In the genomic region with DNA sequence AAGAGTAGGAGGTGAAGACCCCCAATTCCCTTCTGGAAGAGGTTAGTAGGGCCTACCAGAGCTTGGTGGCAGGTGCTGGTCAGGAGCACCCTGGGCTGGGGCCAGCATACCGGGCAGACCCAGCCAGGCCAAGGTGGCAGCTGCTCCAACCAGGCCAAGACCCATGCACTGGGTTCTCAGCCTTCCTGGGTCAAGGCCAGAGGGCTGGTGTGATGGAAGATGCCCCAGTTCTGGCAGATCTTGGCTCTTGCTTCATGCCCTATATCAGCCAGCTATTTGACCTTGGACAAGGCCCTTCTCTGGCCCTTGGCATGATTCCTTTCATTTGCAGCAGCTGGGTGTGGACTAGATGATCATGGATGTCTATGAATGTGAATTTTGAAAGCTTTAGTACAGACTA, we compare ENCODE assay signal across 18 cellular contexts. TPM values are rescaled to one million over a fixed set of nuclear protein-coding genes. Genes with fewer than 3 reads are reported as not detected.
A peak's percentile ranks its signal among the peaks of the same experiment; 100 is the strongest.
DNase-seq lines count a peak whose midpoint lies in the region; ATAC-seq and TF ChIP-seq lines count a peak whose summit lies in the region.
"Had no signal": no experiment of that assay in that cellular context is flagged by ENCODE, and none has a peak within 500 bp of the region (broad histone marks: within the 10 kb centered on the region; RNA-seq: fewer than 3 reads in every experiment).

No MANE protein-coding gene starts in this region.

- BruUV-seq in PC-9 (replicated peaks; lab: Mats Ljungman, UMichigan), result no TSS peak

- peaks cover 6% of the 10 kb centered on the region for H3K79me2 ChIP-seq in PC-9 (ENCODE audit: low read depth)

- H3K4me2 ChIP-seq in PC-9, result 0 out of 2 replicates have a peak overlapping the region, but pooled peaks have one; percentile 11
- H3K4me2 ChIP-seq: KMS-11, SK-N-SH had no signal

- intact Hi-C loops in PC-9 (cut with micrococcal nuclease; ENCODE audit: unreplicated experiment) (no loop called here), dorsolateral prefrontal cortex (cut with DNase I) (loop anchor here in 1 of 2 donors (10.0 kb wide), 1 partner anchor 66 kb away; no protein-coding TSS in a partner anchor), right cardiac atrium (cut with DNase I) (no loop called here), upper lobe of right lung (cut with DNase I) (no loop called here)

- H2AFZ ChIP-seq in PC-9, result no peak overlapping the region

- H3F3A ChIP-seq in PC-9 (ENCODE audit: insufficient read depth, low read depth), result no peaks in the 10 kb centered on the region

- WGBS in right cardiac atrium, result 81% methylated on average over 1 of the region's 1 CpG

- no peaks in the 10 kb centered on the region for H3K27me3 ChIP-seq in PC-9 (ENCODE audit: insufficient read depth, low read depth)
- H3K27me3 ChIP-seq in dorsolateral prefrontal cortex, result no peaks in the 10 kb centered on the region
- no peaks in the 10 kb centered on the region for H3K27me3 ChIP-seq in right cardiac atrium (ENCODE audit: control insufficient read depth, insufficient read depth)
- no peaks in the 10 kb centered on the region for H3K27me3 ChIP-seq in upper lobe of right lung

- peaks cover 16% of the 10 kb centered on the region; the same call in 1 of the 2 replicates for H3K36me3 ChIP-seq in PC-9 (ENCODE audit: low read depth)
- no peaks in the 10 kb centered on the region for H3K36me3 ChIP-seq in upper lobe of right lung

- no peak for TF ChIP-seq CTCF in PC-9 (conservative IDR thresholded peaks at IDR 0.05)
- TF ChIP-seq CTCF in dorsolateral prefrontal cortex (IDR thresholded peaks at IDR 0.05 in 54 of 56, conservative IDR thresholded peaks at IDR 0.05 in 2 of 56; ENCODE audit: low read depth in 1 of 56, partially characterized antibody in 56 of 56), result no peak
- TF ChIP-seq CTCF in upper lobe of right lung (IDR thresholded peaks at IDR 0.05), result no peak

- H3K9me3 ChIP-seq in PC-9 (ENCODE audit: insufficient read depth, low read depth) (peaks cover 4% of the 10 kb centered on the region; the same call in 1 of the 2 replicates), right cardiac atrium (ENCODE audit: control insufficient read depth, low read length) (no peaks in the 10 kb centered on the region), upper lobe of right lung (no peaks in the 10 kb centered on the region)
- H3K9me3 ChIP-seq: SK-N-SH had no signal

- DNase-seq in PC-9 (no peak), dorsolateral prefrontal cortex (peak in 1 of 10 donors; percentile 64), right cardiac atrium (peak in 2 of 3 donors; percentile 65 to 66), upper lobe of right lung (no peak), epidermal melanocyte (ENCODE audit: insufficient read length, low spot score) (no peak)
- DNase-seq: ACHN; CD4-positive, CD25-positive, alpha-beta regulatory T cell; COR-L47; GDM1; NCI-H1436 treated with DMSO at 0.1 percent for 48 hours; NCI-H2029 treated with DMSO at 0.1 percent for 48 hours; NCI-H2171; NCI-H526; SHP77 treated with DMSO at 0.1 percent for 48 hours; SK-N-SH had no signal

- ATAC-seq in right cardiac atrium (peak; percentile 47 to 55), upper lobe of right lung (peak; percentile 27), HG02642 (IDR thresholded peaks at IDR 0.05; ENCODE audit: poor library complexity, unreplicated experiment) (no peak)
- ATAC-seq in activated CD4-positive, CD25-positive, alpha-beta regulatory T cell treated with anti-CD3 and anti-CD28 coated beads, Interleukin-2, amount 50 U/mL, for 24 hours, result no peak

- H3K4me3 ChIP-seq in PC-9 (no peak overlapping the region), dorsolateral prefrontal cortex (no peak overlapping the region), right cardiac atrium (ENCODE audit: low read length) (no peak overlapping the region), upper lobe of right lung (no peak overlapping the region)

- H3K9me2 ChIP-seq in PC-9 (ENCODE audit: insufficient read depth), result no peaks in the 10 kb centered on the region
- H3K9me2 ChIP-seq: SK-N-SH had no signal

- H3K4me1 ChIP-seq in PC-9 (replicated peaks; ENCODE audit: insufficient read depth) (peaks cover 9% of the 10 kb centered on the region), right cardiac atrium (ENCODE audit: control insufficient read depth, insufficient read depth, low read length) (peaks cover 20% of the 10 kb centered on the region), upper lobe of right lung (no peaks in the 10 kb centered on the region)

- no peaks in the 10 kb centered on the region for H4K20me1 ChIP-seq in PC-9 (ENCODE audit: insufficient read depth)

- no peak overlapping the region for H3K27ac ChIP-seq in PC-9
- peak overlapping the region in 36 of 59 donors; percentile 1 to 83 (median 51) for H3K27ac ChIP-seq in dorsolateral prefrontal cortex
- H3K27ac ChIP-seq in right cardiac atrium (ENCODE audit: low read length), result no peak overlapping the region
- H3K27ac ChIP-seq in upper lobe of right lung, result no peak overlapping the region
- H3K27ac ChIP-seq: KMS-11 had no signal

- POLR2A ChIA-PET in PC-9 (lab: Charles Lee; ENCODE audit: unreplicated experiment), result no interaction called here

- CTCF ChIA-PET in PC-9 (lab: Charles Lee), result interaction anchor here (0.6 kb wide), 1 partner anchor 57 kb away, joined by 7 read pairs; no protein-coding TSS in a partner anchor

RNA-seq across cellular contexts. Expression of a gene that starts 57.7 kb away (rescaled TPM):
- total RNA-seq in PC-9 (2021) (21.7 and 24.0 TPM in 2 replicates), dorsolateral prefrontal cortex (100 to 1,000 TPM in 118 of 120 experiments, 10 to 100 TPM in 2; 75.3 to 231 (median 164) TPM), right cardiac atrium (10 to 100 TPM; 17.0 to 19.7 (median 19.1) TPM), upper lobe of right lung (65.6 TPM)
- polyA plus RNA-seq in right cardiac atrium, result 5.5 TPM

Comparison
In these comparisons a context has a peak if more than half of its experiments do, and no peak if none do; other contexts are left out.
1. DNase-seq: peak in right cardiac atrium (2 of 3); none in PC-9 (0 of 2), upper lobe of right lung (single experiment) and epidermal melanocyte (single experiment).
2. H3K27ac ChIP-seq: peak in dorsolateral prefrontal cortex (36 of 59); none in PC-9 (single experiment), right cardiac atrium (single experiment) and upper lobe of right lung (single experiment).
3. ATAC-seq: peak in right cardiac atrium (2 of 2) and upper lobe of right lung (single experiment); none in activated CD4-positive, CD25-positive, alpha-beta regulatory T cell treated with anti-CD3 and anti-CD28 coated beads, Interleukin-2, amount 50 U/mL, for 24 hours (0 of 2) and HG02642 (single experiment).